ENCODE assay signal across 15 cellular contexts in genomic region chr7:1455955-1456354, GRCh38. TPM values are rescaled to one million over a fixed set of nuclear protein-coding genes. Genes with fewer than 3 reads are reported as not detected.
A peak's percentile ranks its signal among the peaks of the same experiment; 100 is the strongest.
DNase-seq lines count a peak whose midpoint lies in the region; ATAC-seq and TF ChIP-seq lines count a peak whose summit lies in the region.
"Had no signal": no experiment of that assay in that cellular context is flagged by ENCODE, and none has a peak within 500 bp of the region (broad histone marks: within the 10 kb centered on the region; RNA-seq: fewer than 3 reads in every experiment).

No MANE protein-coding gene starts in this region.

- H2BK5ac ChIP-seq in mesenchymal stem cell (ENCODE audit: low read depth, low read length, poor library complexity, severe bottlenecking), result no peak overlapping the region

- peak overlapping the region in 1 of 2 experiments; percentile 48 for H3K4ac ChIP-seq in mesenchymal stem cell (ENCODE audit: low read depth in 1 of 2, low read length in 2 of 2)

- peak overlapping the region in 1 of 2 experiments; percentile 92 for H3K18ac ChIP-seq in mesenchymal stem cell (ENCODE audit: low read depth in 1 of 2, low read length in 2 of 2)

- TF ChIP-seq EP300 in upper lobe of left lung (IDR thresholded peaks at IDR 0.05), result no peak

- no peak for ATAC-seq in upper lobe of left lung (ENCODE audit: low FRiP score in 2 of 2)
- ATAC-seq: SK-N-SH treated with all-trans-retinoic acid at 6 μM for 48 hours had no signal

- H3K27me3 ChIP-seq in PC-9 (ENCODE audit: insufficient read depth, low read depth) (no peaks in the 10 kb centered on the region), mesenchymal stem cell (ENCODE audit: control insufficient read depth in 1 of 2, insufficient read depth in 1 of 2, low read length in 2 of 2) (no peaks in the 10 kb centered on the region), upper lobe of left lung (no peaks in the 10 kb centered on the region)

- H3K36me3 ChIP-seq in PC-9 (ENCODE audit: low read depth) (no peaks in the 10 kb centered on the region), mesenchymal stem cell (ENCODE audit: control insufficient read depth in 1 of 2, insufficient read depth in 2 of 2, low read depth in 1 of 2, low read length in 2 of 2) (peaks cover 0 to 26% of the 10 kb centered on the region in 2 experiments), upper lobe of left lung (no peaks in the 10 kb centered on the region)
- H3K36me3 ChIP-seq: thoracic aorta had no signal

- H3K4me3 ChIP-seq in PC-9 (peak overlapping the region; percentile 9; the same call in 1 of the 2 replicates), coronary artery (peak overlapping the region; percentile 38), mesenchymal stem cell (ENCODE audit: insufficient read depth in 1 of 2, low read depth in 1 of 2, low read length in 2 of 2) (no peak overlapping the region), upper lobe of left lung (peak overlapping the region in 3 of 4 donors; percentile 26 to 43 (median 42))
- H3K4me3 ChIP-seq: thoracic aorta had no signal

- POLR2A ChIA-PET in PC-9 (lab: Charles Lee; ENCODE audit: unreplicated experiment), result interaction anchor here (0.5 kb wide), 1 partner anchor 49 kb away, joined by 54 read pairs; no protein-coding TSS in a partner anchor

- H3K79me2 ChIP-seq in PC-9 (ENCODE audit: low read depth), result peaks cover 61% of the 10 kb centered on the region

- peak overlapping the region; percentile 85 for H3K4me2 ChIP-seq in PC-9
- H3K4me2 ChIP-seq in mesenchymal stem cell (ENCODE audit: low read length, poor library complexity, severe bottlenecking), result no peak overlapping the region

- TF ChIP-seq POLR2A in upper lobe of left lung (IDR thresholded peaks at IDR 0.05), result no peak

- peaks cover 27% of the 10 kb centered on the region for H3F3A ChIP-seq in PC-9 (ENCODE audit: insufficient read depth, low read depth)

- H2BK12ac ChIP-seq in mesenchymal stem cell (ENCODE audit: low read length in 2 of 2), result peak overlapping the region; percentile 8 to 81

- H3K4me1 ChIP-seq in PC-9 (replicated peaks; ENCODE audit: insufficient read depth) (peaks cover 31% of the 10 kb centered on the region), mesenchymal stem cell (ENCODE audit: control insufficient read depth, insufficient read depth, low read depth, low read length) (peaks cover 80% of the 10 kb centered on the region), upper lobe of left lung (peaks cover 59 to 75% (median 65%) of the 10 kb centered on the region in 4 donors)

- peaks cover 26% of the 10 kb centered on the region for H3K79me1 ChIP-seq in mesenchymal stem cell (replicated peaks; ENCODE audit: low read length, poor library complexity, severe bottlenecking)

- H2AFZ ChIP-seq in PC-9 (no peak overlapping the region), mesenchymal stem cell (ENCODE audit: low read depth, low read length) (no peak overlapping the region)

- BruUV-seq in PC-9 (replicated peaks; lab: Mats Ljungman, UMichigan), result no TSS peak

- H3K14ac ChIP-seq in mesenchymal stem cell (ENCODE audit: low read length in 2 of 2), result peak overlapping the region in 1 of 2 experiments; percentile 9

- H3K9me3 ChIP-seq in PC-9 (ENCODE audit: insufficient read depth, low read depth) (no peaks in the 10 kb centered on the region), mesenchymal stem cell (ENCODE audit: control insufficient read depth, low read length) (no peaks in the 10 kb centered on the region), upper lobe of left lung (no peaks in the 10 kb centered on the region)
- H3K9me3 ChIP-seq: thoracic aorta had no signal

- CTCF ChIA-PET in PC-9 (lab: Charles Lee), result no interaction called here

- no peak overlapping the region for H3K9ac ChIP-seq in mesenchymal stem cell (ENCODE audit: low read length)

- DNase-seq in PC-9 (no peak), coronary artery (ENCODE audit: low spot score) (no peak), mesenchymal stem cell (no peak), upper lobe of left lung (no peak), NCI-H2029 treated with DMSO at 0.1 percent for 48 hours (lab: John Stamatoyannopoulos, UW) (no peak), NCI-H2107 treated with DMSO at 0.1 percent for 48 hours (lab: John Stamatoyannopoulos, UW; ENCODE audit: unreplicated experiment) (no peak)
- no peak for DNase-seq in activated naive CD4-positive, alpha-beta T cell treated with anti-CD3 and anti-CD28 coated beads, Interleukin-2, amount 50 U/mL, for 16 hours
- DNase-seq: amygdala; DMS 273 treated with DMSO at 0.1 percent for 48 hours; HCEC 1CT; nucleus accumbens; stimulated activated CD4-positive, alpha-beta T cell treated with anti-CD3 and anti-CD28 coated beads, Interleukin-4, amount 100 ng/mL, for 24 hours; stimulated activated CD8-positive, alpha-beta memory T cell treated with anti-CD3 and anti-CD28 coated beads, Interleukin-4, amount 100 ng/mL, for 48 hours had no signal

- H4K91ac ChIP-seq in mesenchymal stem cell (ENCODE audit: low read length), result peak overlapping the region; percentile 67

- H3K27ac ChIP-seq in PC-9 (peak overlapping the region; percentile 55), coronary artery (peak overlapping the region in 1 of 2 donors; percentile 65), mesenchymal stem cell (ENCODE audit: low read length, poor library complexity, severe bottlenecking) (no peak overlapping the region), upper lobe of left lung (peak overlapping the region; percentile 76 to 90 (median 82))
- H3K27ac ChIP-seq: thoracic aorta had no signal

- peak overlapping the region; percentile 52 for H4K8ac ChIP-seq in mesenchymal stem cell (ENCODE audit: low read length)

- H3K9me2 ChIP-seq in PC-9 (ENCODE audit: insufficient read depth), result no peaks in the 10 kb centered on the region

- WGBS in mesenchymal stem cell, result 91% methylated on average over 13 of the region's 13 CpGs
- 84% methylated on average over 11 to 13 of the region's 13 CpGs for WGBS in upper lobe of left lung, 2 donors

- TF ChIP-seq CTCF in PC-9 (conservative IDR thresholded peaks at IDR 0.05) (no peak), coronary artery (IDR thresholded peaks at IDR 0.05) (no peak), upper lobe of left lung (IDR thresholded peaks at IDR 0.05) (no peak)

- intact Hi-C loops in PC-9 (cut with micrococcal nuclease; ENCODE audit: unreplicated experiment), result loop anchor here (1.0 to 10.0 kb wide), 3 partner anchors 103 to 621 kb away; partner anchors contain the start of gene SUN1

- no peak overlapping the region for H2BK120ac ChIP-seq in mesenchymal stem cell (ENCODE audit: low read depth, low read length)

- H3K23ac ChIP-seq in mesenchymal stem cell (ENCODE audit: low read length in 2 of 2), result no peak overlapping the region

- H2BK15ac ChIP-seq in mesenchymal stem cell (ENCODE audit: low read depth, poor library complexity, severe bottlenecking), result no peak overlapping the region

- peak overlapping the region; percentile 62 for H2AK5ac ChIP-seq in mesenchymal stem cell (ENCODE audit: low read length, severe bottlenecking)

- peaks cover 23% of the 10 kb centered on the region for H4K20me1 ChIP-seq in PC-9 (ENCODE audit: insufficient read depth)

RNA-seq across cellular contexts. Expression of gene MICALL2, which starts 3.3 kb away (rescaled TPM):
- total RNA-seq in PC-9 (2021), result 104 and 115 TPM in 2 replicates
- 31.0 TPM for polyA plus RNA-seq in mesenchymal stem cell (2013, experiment 1 of 2)
- 31.5 TPM for polyA plus RNA-seq in mesenchymal stem cell (2013, experiment 2 of 2)
- total RNA-seq in upper lobe of left lung, result 10 to 100 TPM; 17.8 to 67.1 (median 42.4) TPM

RNA-seq across cellular contexts. Expression of gene INTS1, which starts 48.2 kb away (rescaled TPM):
- total RNA-seq in PC-9 (2021) (124 and 170 TPM in 2 replicates), upper lobe of left lung (100 to 1,000 TPM in 2 of 6 donors, 10 to 100 TPM in 4; 38.6 to 215 (median 72.3) TPM)
- polyA plus RNA-seq in mesenchymal stem cell (2013, experiment 1 of 2), result 23.4 TPM
- polyA plus RNA-seq in mesenchymal stem cell (2013, experiment 2 of 2), result 22.7 TPM

Comparison
In these comparisons a context has a peak if more than half of its experiments do, and no peak if none do; other contexts are left out.
1. H3K4me3 ChIP-seq: peak in PC-9 (single experiment), coronary artery (single experiment) and upper lobe of left lung (3 of 4); none in mesenchymal stem cell (0 of 2).